ENCODE assay signal across 18 cellular contexts in the genomic region with DNA sequence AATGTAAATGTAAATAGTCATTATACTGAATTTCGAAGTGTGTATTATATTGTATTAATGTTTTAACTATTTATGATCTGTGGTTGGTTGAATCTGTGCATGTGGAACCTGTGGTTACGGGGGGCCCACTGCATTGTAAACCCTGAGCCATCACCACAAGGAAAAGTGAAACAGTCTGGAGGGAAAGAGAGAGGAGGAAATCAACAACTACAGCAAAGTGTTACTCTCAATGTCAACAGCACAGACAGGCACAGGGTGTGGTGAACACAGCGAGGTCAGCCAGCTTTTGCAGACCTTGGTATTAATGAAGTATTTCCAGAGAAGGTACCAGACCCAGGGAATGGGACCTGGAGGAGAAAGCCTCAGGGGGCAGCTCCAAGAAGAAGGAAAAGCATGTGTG. TPM values are rescaled to one million over a fixed set of nuclear protein-coding genes. Genes with fewer than 3 reads are reported as not detected.
A peak's percentile ranks its signal among the peaks of the same experiment; 100 is the strongest.
DNase-seq lines count a peak whose midpoint lies in the region; ATAC-seq, FAIRE-seq and TF ChIP-seq lines count a peak whose summit lies in the region.
"Had no signal": no experiment of that assay in that cellular context is flagged by ENCODE, and none has a peak within 500 bp of the region (broad histone marks: within the 10 kb centered on the region; RNA-seq: fewer than 3 reads in every experiment).

No MANE protein-coding gene starts in this region.

- no peak for TF ChIP-seq RAD21 in H1 (IDR thresholded peaks at IDR 0.05 in 1 of 2, conservative IDR thresholded peaks at IDR 0.05 in 1 of 2; ENCODE audit: low read depth in 2 of 2, low read length in 2 of 2)

- H3K4ac ChIP-seq in H1 (replicated peaks; ENCODE audit: insufficient read length, low read depth, low read length) = no peak overlapping the region

- no peaks in the 10 kb centered on the region for H3K79me2 ChIP-seq in H1 (ENCODE audit: control insufficient read depth in 1 of 2, insufficient read depth in 2 of 2, low read length in 2 of 2)

- no peak overlapping the region for H4K5ac ChIP-seq in H1 (ENCODE audit: insufficient read length, low read depth, low read length)

- no peak overlapping the region for H2BK120ac ChIP-seq in H1 (replicated peaks; ENCODE audit: low read depth, low read length)

- H2BK20ac ChIP-seq in H1 (ENCODE audit: low read length) = no peak overlapping the region

- no peak overlapping the region for H3K4me3 Mint-ChIP-seq in activated naive CD8-positive, alpha-beta T cell treated with anti-CD3 and anti-CD28 coated beads, Interleukin-2, amount 10 ng/mL, durations not matched to agents 7 days and 5 days
- no peak overlapping the region for H3K4me3 Mint-ChIP-seq in activated naive CD8-positive, alpha-beta T cell treated with anti-CD3 and anti-CD28 coated beads for 36 hours
- H3K4me3 Mint-ChIP-seq: B cell; CD4-positive, alpha-beta T cell had no signal

- H3K4me3 ChIP-seq in H1 (ENCODE audit: extremely low read depth in 1 of 4, insufficient read depth in 2 of 4, low read depth in 3 of 4, low read length in 4 of 4) = no peak overlapping the region
- H3K4me3 ChIP-seq: HAP-1 had no signal

- POLR2A ChIA-PET in activated naive CD8-positive, alpha-beta T cell treated with anti-CD3 and anti-CD28 coated beads, Interleukin-2, amount 10 ng/mL, durations not matched to agents 7 days and 5 days (lab: Charles Lee) = no interaction called here
- POLR2A ChIA-PET in H1 (lab: Charles Lee; ENCODE audit: partially characterized antibody) = no interaction called here

- H3K4me1 ChIP-seq in H1 (replicated peaks in 1 of 4; ENCODE audit: control insufficient read depth in 3 of 4, insufficient read depth in 4 of 4, low read length in 3 of 4) = no peaks in the 10 kb centered on the region
- H3K4me1 ChIP-seq: Caco-2, HAP-1 had no signal

- no peak overlapping the region for H3K14ac ChIP-seq in H1 (ENCODE audit: insufficient read length)

- no peak overlapping the region for H4K8ac ChIP-seq in H1 (ENCODE audit: extremely low read depth, insufficient read depth, low read length)

- H3K4me2 ChIP-seq in H1 (ENCODE audit: insufficient read depth in 1 of 2, low read depth in 2 of 2, low read length in 2 of 2) = no peak overlapping the region

- H3K79me1 ChIP-seq in H1 (ENCODE audit: low read depth, low read length) = no peaks in the 10 kb centered on the region

- H2BK12ac ChIP-seq in H1 (ENCODE audit: low read depth, low read length) = no peak overlapping the region

- H4K20me1 ChIP-seq in H1 (replicated peaks in 1 of 2; ENCODE audit: control insufficient read depth in 1 of 2, insufficient read depth in 2 of 2, low read length in 2 of 2) = no peaks in the 10 kb centered on the region

- DNase-seq in activated naive CD8-positive, alpha-beta T cell treated with anti-CD3 and anti-CD28 coated beads, Interleukin-2, amount 10 ng/mL, durations not matched to agents 7 days and 5 days = no peak
- no peak for DNase-seq in activated naive CD8-positive, alpha-beta T cell treated with anti-CD3 and anti-CD28 coated beads for 36 hours
- no peak for DNase-seq in H1 (ENCODE audit: low read depth in 1 of 2, low spot score in 2 of 2)
- peak; percentile 4 for DNase-seq in mesenteric fat pad (ENCODE audit: low spot score)
- DNase-seq in DMS 273 treated with DMSO at 0.1 percent for 48 hours (lab: John Stamatoyannopoulos, UW) = no peak
- no peak for DNase-seq in retina
- DNase-seq: 8988T; Caco-2; CD4-positive, alpha-beta T cell; DMS153; DMS79; GF-D8 had no signal

- H3K9me3 Mint-ChIP-seq in activated naive CD8-positive, alpha-beta T cell treated with anti-CD3 and anti-CD28 coated beads, Interleukin-2, amount 10 ng/mL, durations not matched to agents 7 days and 5 days = peaks cover 2% of the 10 kb centered on the region
- peaks cover 8% of the 10 kb centered on the region for H3K9me3 Mint-ChIP-seq in activated naive CD8-positive, alpha-beta T cell treated with anti-CD3 and anti-CD28 coated beads for 36 hours

- H2AFZ ChIP-seq in H1 (ENCODE audit: low read length) = peak overlapping the region; percentile 51; the same call in 1 of the 2 replicates

- no peak for TF ChIP-seq EP300 in H1 (IDR thresholded peaks at IDR 0.05; ENCODE audit: borderline replicate concordance in 1 of 2, low read depth in 2 of 2, low read length in 2 of 2)

- no peak overlapping the region for H3K23ac ChIP-seq in H1 (ENCODE audit: insufficient read length)

- H3K4me1 Mint-ChIP-seq in activated naive CD8-positive, alpha-beta T cell treated with anti-CD3 and anti-CD28 coated beads, Interleukin-2, amount 10 ng/mL, durations not matched to agents 7 days and 5 days = peaks cover 4% of the 10 kb centered on the region
- H3K4me1 Mint-ChIP-seq in activated naive CD8-positive, alpha-beta T cell treated with anti-CD3 and anti-CD28 coated beads for 36 hours = no peaks in the 10 kb centered on the region
- H3K4me1 Mint-ChIP-seq: B cell had no signal

- no peak for TF ChIP-seq CTCF in H1 (IDR thresholded peaks at IDR 0.05; ENCODE audit: control extremely low read depth in 1 of 3, insufficient read depth in 1 of 3, low read depth in 1 of 3, low read length in 3 of 3)

- H2BK15ac ChIP-seq in H1 (ENCODE audit: low read length) = no peak overlapping the region

- peak overlapping the region; percentile 15 for H3K27ac Mint-ChIP-seq in activated naive CD8-positive, alpha-beta T cell treated with anti-CD3 and anti-CD28 coated beads, Interleukin-2, amount 10 ng/mL, durations not matched to agents 7 days and 5 days
- no peak overlapping the region for H3K27ac Mint-ChIP-seq in activated naive CD8-positive, alpha-beta T cell treated with anti-CD3 and anti-CD28 coated beads for 36 hours
- H3K27ac Mint-ChIP-seq: B cell; CD4-positive, alpha-beta T cell had no signal

- H2AK5ac ChIP-seq in H1 (ENCODE audit: low read depth, low read length) = no peak overlapping the region

- no peak for FAIRE-seq in H1 (lab: Jason Lieb, UNC)
- FAIRE-seq: D721Med had no signal

- peaks cover 11% of the 10 kb centered on the region for H3K27me3 Mint-ChIP-seq in activated naive CD8-positive, alpha-beta T cell treated with anti-CD3 and anti-CD28 coated beads, Interleukin-2, amount 10 ng/mL, durations not matched to agents 7 days and 5 days
- peaks cover 10% of the 10 kb centered on the region for H3K27me3 Mint-ChIP-seq in activated naive CD8-positive, alpha-beta T cell treated with anti-CD3 and anti-CD28 coated beads for 36 hours

- no peaks in the 10 kb centered on the region for H3K36me3 Mint-ChIP-seq in activated naive CD8-positive, alpha-beta T cell treated with anti-CD3 and anti-CD28 coated beads, Interleukin-2, amount 10 ng/mL, durations not matched to agents 7 days and 5 days
- no peaks in the 10 kb centered on the region for H3K36me3 Mint-ChIP-seq in activated naive CD8-positive, alpha-beta T cell treated with anti-CD3 and anti-CD28 coated beads for 36 hours

- no peaks in the 10 kb centered on the region for H3K27me3 ChIP-seq in H1 (replicated peaks in 1 of 4; ENCODE audit: control insufficient read depth in 3 of 4, extremely low read depth in 1 of 4, insufficient read depth in 3 of 4, low read length in 3 of 4)

- no peak overlapping the region for H3K18ac ChIP-seq in H1 (ENCODE audit: extremely low read depth, low read length)

- no peak overlapping the region for H4K91ac ChIP-seq in H1 (replicated peaks; ENCODE audit: insufficient read length, low read length)

- no peaks in the 10 kb centered on the region for H3K23me2 ChIP-seq in H1 (ENCODE audit: low read depth, low read length)

- no peak overlapping the region for H3K27ac ChIP-seq in H1 (ENCODE audit: low read depth, low read length)
- H3K27ac ChIP-seq: C4-2B had no signal

- no peaks in the 10 kb centered on the region for H3K9me3 ChIP-seq in H1 (ENCODE audit: insufficient read depth in 2 of 2, low read depth in 1 of 2, low read length in 1 of 2)
- H3K9me3 ChIP-seq: Caco-2, HAP-1 had no signal

- no peak overlapping the region for H2BK5ac ChIP-seq in H1 (ENCODE audit: low read depth, low read length)

- 85% methylated on average over 3 of the region's 3 CpGs; no CpG with 5 or more reads in 1 of the 2 experiments for WGBS in H1 (ENCODE audit: extremely low coverage in 1 of 2, insufficient coverage in 1 of 2, insufficient read length in 1 of 2, insufficient replicate concordance in 2 of 2, low coverage in 1 of 2, low lambda C conversion rate in 2 of 2, missing lambda C conversion rate in 1 of 2), 2 experiments

- H3K9ac ChIP-seq in H1 (replicated peaks in 1 of 4; ENCODE audit: extremely low read depth in 1 of 4, low read depth in 3 of 4, low read length in 3 of 4) = no peak overlapping the region

- H3K36me3 ChIP-seq in H1 (ENCODE audit: control insufficient read depth in 2 of 4, insufficient read depth in 4 of 4, low read length in 3 of 4) = no peaks in the 10 kb centered on the region
- H3K36me3 ChIP-seq: HAP-1 had no signal

- no peak overlapping the region for H3K56ac ChIP-seq in H1 (replicated peaks; ENCODE audit: insufficient read length, low read depth, low read length)

- CTCF ChIA-PET in H1 (lab: Charles Lee; ENCODE audit: partially characterized antibody) = interaction anchor here (1.0 to 9.0 kb wide), 2 partner anchors 8 to 40 kb away, joined by 4 to 98 read pairs; no protein-coding TSS in a partner anchor

- no peak for ATAC-seq in activated naive CD8-positive, alpha-beta T cell treated with anti-CD3 and anti-CD28 coated beads, Interleukin-2, amount 10 ng/mL, durations not matched to agents 7 days and 5 days (ENCODE audit: low read depth)
- ATAC-seq in GM21619 (IDR thresholded peaks at IDR 0.05; ENCODE audit: unreplicated experiment) (no peak), GM21717 (IDR thresholded peaks at IDR 0.05; ENCODE audit: unreplicated experiment) (no peak)

- TF ChIP-seq POLR2A in H1 (IDR thresholded peaks at IDR 0.05; ENCODE audit: control extremely low read depth in 1 of 2, low read depth in 2 of 2, low read length in 2 of 2) = no peak

TF ChIP-seq in H1, 55 proteins besides CTCF, POLR2A, EP300 and RAD21 (continues in another document):
- TF ChIP-seq NANOG (IDR thresholded peaks at IDR 0.05; ENCODE audit: insufficient read depth, low read depth, low read length, poor library complexity, severe bottlenecking) (no peak), BACH1 (IDR thresholded peaks at IDR 0.05; ENCODE audit: low read length) (no peak), EZH2 (IDR thresholded peaks at IDR 0.05; ENCODE audit: low read depth, low read length, severe bottlenecking) (no peak)

RNA-seq across cellular contexts. Expression of a gene that starts 37.1 kb away (rescaled TPM):
- 1 to 10 TPM; 5.1 to 5.2 TPM for total RNA-seq in activated naive CD8-positive, alpha-beta T cell treated with anti-CD3 and anti-CD28 coated beads, Interleukin-2, amount 10 ng/mL, durations not matched to agents 7 days and 5 days
- 1 to 10 TPM; 1.8 to 2.0 TPM for total RNA-seq in activated naive CD8-positive, alpha-beta T cell treated with anti-CD3 and anti-CD28 coated beads for 36 hours
- 8.1 and 9.9 TPM in 2 replicates for total RNA-seq in H1 (2021; fragmentation: NEBNext Ultra II Directional; extraction: Animal tissue kit (Norgen Biotek cat#: 25700))
- polyA plus RNA-seq in H1 (2011; rRNA removed) = 10.9 and 12.2 TPM in 2 replicates
- 8.9 TPM for polyA plus RNA-seq in H1 (2011; cell fraction: cytosol; rRNA removed)
- 10.9 TPM for polyA plus RNA-seq in H1 (2011; cell fraction: nucleus; rRNA removed)
- polyA plus RNA-seq in H1 (2012, experiment 1 of 2) = 8.6 to 10.5 TPM (median 9.6 TPM) in 4 replicates
- polyA plus RNA-seq in H1 (2012, experiment 2 of 2) = 8.1 TPM
- polyA plus RNA-seq in H1 (2013, experiment 1 of 2) = 12.5 TPM
- 13.6 TPM for polyA plus RNA-seq in H1 (2013, experiment 2 of 2)
- 11.9 and 13.3 TPM in 2 replicates for polyA minus RNA-seq in H1 (2011; rRNA and poly(A)+ RNA removed)
- polyA minus RNA-seq in H1 (2011; cell fraction: cytosol; rRNA and poly(A)+ RNA removed) = 7.4 TPM
- 6.3 TPM for polyA minus RNA-seq in H1 (2011; cell fraction: nucleus; rRNA and poly(A)+ RNA removed)
- 25.8 TPM for total RNA-seq in mesenteric fat pad
